In genomic region chr6:135440087-135440792, GRCh38 we compare ENCODE assay signal across 12 cellular contexts. TPM values are rescaled to one million over a fixed set of nuclear protein-coding genes. Genes with fewer than 3 reads are reported as not detected.
DNase-seq lines count a peak whose midpoint lies in the region; ATAC-seq and TF ChIP-seq lines count a peak whose summit lies in the region.
"Had no signal": no experiment of that assay in that cellular context is flagged by ENCODE, and none has a peak within 500 bp of the region (broad histone marks: within the 10 kb centered on the region; RNA-seq: fewer than 3 reads in every experiment).

No MANE protein-coding gene starts in this region.

- TF ChIP-seq POLR2A in vagina (IDR thresholded peaks at IDR 0.05): no peak

- POLR2A ChIA-PET in activated B cell treated with CpG ODN at 0.5 μM for 24 hours (lab: Charles Lee): interaction anchor here (0.6 to 1.0 kb wide), 2 partner anchors 14 to 353 kb away, joined by 3 read pairs; no protein-coding TSS in a partner anchor

- H3K27ac ChIP-seq in smooth muscle cell (ENCODE audit: low read depth) (no peak overlapping the region), vagina (no peak overlapping the region)
- H3K27ac ChIP-seq: neural progenitor cell had no signal

- H3K4me2 ChIP-seq in smooth muscle cell: peak overlapping the region; percentile 38
- H3K4me2 ChIP-seq: neural progenitor cell had no signal

- H3K27me3 Mint-ChIP-seq in activated T-cell treated with anti-CD3 and anti-CD28 coated beads, Interleukin-2, amount 50 U/mL, for 4 hours (ENCODE audit: low read depth): no peaks in the 10 kb centered on the region
- H3K27me3 Mint-ChIP-seq in activated B cell treated with CpG ODN at 0.5 μM for 24 hours: no peaks in the 10 kb centered on the region

- H2AFZ ChIP-seq in smooth muscle cell (ENCODE audit: low read depth): no peak overlapping the region
- H2AFZ ChIP-seq: neural progenitor cell had no signal

- TF ChIP-seq CTCF in activated B cell treated with CpG ODN at 0.5 μM for 24 hours (IDR thresholded peaks at IDR 0.05) (no peak), smooth muscle cell (IDR thresholded peaks at IDR 0.05; ENCODE audit: borderline replicate concordance, insufficient read depth, poor library complexity, severe bottlenecking) (no peak), vagina (IDR thresholded peaks at IDR 0.05) (no peak)

- peak overlapping the region; percentile 31 for H3K27ac Mint-ChIP-seq in activated B cell treated with CpG ODN at 0.5 μM for 24 hours
- H3K27ac Mint-ChIP-seq: endodermal cell, neural progenitor cell had no signal

- H3K9ac ChIP-seq in smooth muscle cell (ENCODE audit: low read depth): no peak overlapping the region
- H3K9ac ChIP-seq: neural progenitor cell had no signal

- intact Hi-C loops in activated B cell treated with CpG ODN at 0.5 μM for 24 hours (cut with micrococcal nuclease): no loop called here
- intact Hi-C loops in vagina (cut with DNase I): no loop called here

- H3K4me3 ChIP-seq in smooth muscle cell: no peak overlapping the region
- H3K4me3 ChIP-seq in vagina: no peak overlapping the region
- H3K4me3 ChIP-seq: neural progenitor cell had no signal

- peak; percentile 38 to 46 for ATAC-seq in activated T-cell treated with anti-CD3 and anti-CD28 coated beads, Interleukin-2, amount 50 U/mL, for 4 hours
- ATAC-seq in HG03025 (IDR thresholded peaks at IDR 0.05; ENCODE audit: low FRiP score, unreplicated experiment) (peak; percentile 72), activated B cell treated with CpG ODN at 0.5 μM for 24 hours (ENCODE audit: low read depth) (peak; percentile 57)
- ATAC-seq: HCT116 had no signal

- H3K27me3 ChIP-seq in smooth muscle cell (ENCODE audit: low read depth): no peaks in the 10 kb centered on the region
- H3K27me3 ChIP-seq in vagina: no peaks in the 10 kb centered on the region
- H3K27me3 ChIP-seq: neural progenitor cell had no signal

- peaks cover 12% of the 10 kb centered on the region for H3K36me3 Mint-ChIP-seq in activated T-cell treated with anti-CD3 and anti-CD28 coated beads, Interleukin-2, amount 50 U/mL, for 4 hours (ENCODE audit: insufficient read depth)
- H3K36me3 Mint-ChIP-seq in activated B cell treated with CpG ODN at 0.5 μM for 24 hours (ENCODE audit: low read depth): peaks cover 5% of the 10 kb centered on the region

- no peaks in the 10 kb centered on the region for H3F3A ChIP-seq in smooth muscle cell (ENCODE audit: low read depth)

- no peak for DNase-seq in activated T-cell treated with anti-CD3 and anti-CD28 coated beads, Interleukin-2, amount 50 U/mL, for 4 hours
- no peak for DNase-seq in activated T-cell treated with anti-CD3 and anti-CD28 coated beads, Interleukin-2, amount 50 U/mL, for 48 hours
- no peak for DNase-seq in activated B cell treated with CpG ODN at 0.5 μM for 24 hours
- no peak for DNase-seq in smooth muscle cell (lab: John Stamatoyannopoulos, UW; ENCODE audit: unreplicated experiment)
- DNase-seq in NK-92 (lab: John Stamatoyannopoulos, UW; ENCODE audit: unreplicated experiment): no peak
- no peak for DNase-seq in vagina (ENCODE audit: extremely low spot score in 2 of 2)
- DNase-seq in stimulated activated CD4-positive, alpha-beta T cell treated with anti-CD3 and anti-CD28 coated beads, Interleukin-15, amount 100 ng/mL, for 24 hours: no peak
- DNase-seq: endodermal cell, NCI-H526 treated with DMSO at 0.1 percent for 48 hours had no signal

- WGBS in smooth muscle cell (ENCODE audit: low lambda C conversion rate): 79% methylated on average over 8 of the region's 8 CpGs

- CTCF ChIA-PET in activated B cell treated with CpG ODN at 0.5 μM for 24 hours (lab: Charles Lee): interaction anchor here (1.5 to 2.9 kb wide), 2 partner anchors 10 to 15 kb away, joined by 3 to 9 read pairs; no protein-coding TSS in a partner anchor

- H4K20me1 ChIP-seq in smooth muscle cell (ENCODE audit: low read depth): peaks cover 9% of the 10 kb centered on the region

- H3K4me3 Mint-ChIP-seq in activated T-cell treated with anti-CD3 and anti-CD28 coated beads, Interleukin-2, amount 50 U/mL, for 4 hours: peak overlapping the region; percentile 35
- H3K4me3 Mint-ChIP-seq in activated B cell treated with CpG ODN at 0.5 μM for 24 hours: peak overlapping the region; percentile 2
- H3K4me3 Mint-ChIP-seq: endodermal cell, neural progenitor cell had no signal

- H3K4me1 ChIP-seq in smooth muscle cell (ENCODE audit: low read depth) (no peaks in the 10 kb centered on the region), vagina (no peaks in the 10 kb centered on the region)
- H3K4me1 ChIP-seq: neural progenitor cell had no signal

- no peaks in the 10 kb centered on the region for H3K9me3 ChIP-seq in smooth muscle cell (replicated peaks; ENCODE audit: low read depth)
- H3K9me3 ChIP-seq in vagina: no peaks in the 10 kb centered on the region

- no peaks in the 10 kb centered on the region for H3K79me2 ChIP-seq in smooth muscle cell (ENCODE audit: low read depth)

- H3K9me3 Mint-ChIP-seq in activated T-cell treated with anti-CD3 and anti-CD28 coated beads, Interleukin-2, amount 50 U/mL, for 4 hours: no peaks in the 10 kb centered on the region
- H3K9me3 Mint-ChIP-seq in activated B cell treated with CpG ODN at 0.5 μM for 24 hours: no peaks in the 10 kb centered on the region
- H3K9me3 Mint-ChIP-seq: endodermal cell, neural progenitor cell had no signal

- H3K36me3 ChIP-seq in smooth muscle cell (ENCODE audit: low read depth) (peaks cover 30% of the 10 kb centered on the region), vagina (peaks cover 0 to 26% of the 10 kb centered on the region in 2 donors)
- H3K36me3 ChIP-seq: neural progenitor cell had no signal

- peaks cover 21% of the 10 kb centered on the region for H3K4me1 Mint-ChIP-seq in activated T-cell treated with anti-CD3 and anti-CD28 coated beads, Interleukin-2, amount 50 U/mL, for 4 hours (ENCODE audit: low read depth)
- peaks cover 16% of the 10 kb centered on the region for H3K4me1 Mint-ChIP-seq in activated B cell treated with CpG ODN at 0.5 μM for 24 hours
- H3K4me1 Mint-ChIP-seq: endodermal cell, neural progenitor cell had no signal

RNA-seq across cellular contexts. Expression of gene AHI1, which starts 57.3 kb away (rescaled TPM):
- 10 to 100 TPM; 25.3 to 35.5 (median 32.8) TPM for total RNA-seq in activated T-cell treated with anti-CD3 and anti-CD28 coated beads, Interleukin-2, amount 50 U/mL, for 4 hours
- total RNA-seq in activated B cell treated with CpG ODN at 0.5 μM for 24 hours (18.2 and 21.0 TPM in 2 replicates), smooth muscle cell (16.0 and 23.3 TPM in 2 replicates), vagina (28.7 TPM)
- polyA plus RNA-seq in smooth muscle cell: 18.8 and 28.0 TPM in 2 replicates
